1 cellular context compared by ENCODE assay signal in the genomic region with DNA sequence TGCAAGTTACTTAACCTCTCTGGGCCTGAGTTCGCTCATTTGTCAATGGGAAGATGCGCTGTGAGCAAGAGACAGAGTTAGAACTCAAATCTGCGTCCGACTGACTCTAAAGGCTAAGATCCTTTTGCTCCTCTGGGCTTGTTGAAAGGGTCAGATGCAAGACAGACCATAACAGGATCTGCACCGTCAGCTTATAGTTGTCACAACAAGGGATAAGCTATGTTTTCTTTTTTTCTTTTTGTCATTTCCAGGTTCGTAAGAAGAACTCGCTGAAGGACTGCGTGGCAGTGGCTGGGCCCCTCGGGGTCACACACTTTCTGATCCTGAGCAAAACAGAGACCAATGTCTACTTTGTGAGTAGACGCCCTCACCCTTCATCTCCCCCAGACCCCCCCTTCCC.
TF ChIP-seq lines count a peak whose summit lies in the region.

No MANE protein-coding gene starts in this region.

TF ChIP-seq in SK-N-SH treated with all-trans-retinoic acid at 6 μM for 48 hours, 23 proteins besides CTCF, POLR2A, EP300 and RAD21 (continued from another document):
- TF ChIP-seq, protein P1, sequence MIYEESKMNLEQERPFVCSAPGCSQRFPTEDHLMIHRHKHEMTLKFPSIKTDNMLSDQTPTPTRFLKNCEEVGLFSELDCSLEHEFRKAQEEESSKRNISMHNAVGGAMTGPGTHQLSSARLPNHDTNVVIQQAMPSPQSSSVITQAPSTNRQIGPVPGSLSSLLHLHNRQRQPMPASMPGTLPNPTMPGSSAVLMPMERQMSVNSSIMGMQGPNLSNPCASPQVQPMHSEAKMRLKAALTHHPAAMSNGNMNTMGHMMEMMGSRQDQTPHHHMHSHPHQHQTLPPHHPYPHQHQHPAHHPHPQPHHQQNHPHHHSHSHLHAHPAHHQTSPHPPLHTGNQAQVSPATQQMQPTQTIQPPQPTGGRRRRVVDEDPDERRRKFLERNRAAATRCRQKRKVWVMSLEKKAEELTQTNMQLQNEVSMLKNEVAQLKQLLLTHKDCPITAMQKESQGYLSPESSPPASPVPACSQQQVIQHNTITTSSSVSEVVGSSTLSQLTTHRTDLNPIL (CRISPR knock-in tag; IDR thresholded peaks at IDR 0.05; ENCODE audit: low read depth) = no peak
- TF ChIP-seq TCF4 (CRISPR knock-in tag; IDR thresholded peaks at IDR 0.05; ENCODE audit: borderline replicate concordance) (no peak), CSDC2 (CRISPR knock-in tag; IDR thresholded peaks at IDR 0.05) (no peak)
- TF ChIP-seq, protein P2, sequence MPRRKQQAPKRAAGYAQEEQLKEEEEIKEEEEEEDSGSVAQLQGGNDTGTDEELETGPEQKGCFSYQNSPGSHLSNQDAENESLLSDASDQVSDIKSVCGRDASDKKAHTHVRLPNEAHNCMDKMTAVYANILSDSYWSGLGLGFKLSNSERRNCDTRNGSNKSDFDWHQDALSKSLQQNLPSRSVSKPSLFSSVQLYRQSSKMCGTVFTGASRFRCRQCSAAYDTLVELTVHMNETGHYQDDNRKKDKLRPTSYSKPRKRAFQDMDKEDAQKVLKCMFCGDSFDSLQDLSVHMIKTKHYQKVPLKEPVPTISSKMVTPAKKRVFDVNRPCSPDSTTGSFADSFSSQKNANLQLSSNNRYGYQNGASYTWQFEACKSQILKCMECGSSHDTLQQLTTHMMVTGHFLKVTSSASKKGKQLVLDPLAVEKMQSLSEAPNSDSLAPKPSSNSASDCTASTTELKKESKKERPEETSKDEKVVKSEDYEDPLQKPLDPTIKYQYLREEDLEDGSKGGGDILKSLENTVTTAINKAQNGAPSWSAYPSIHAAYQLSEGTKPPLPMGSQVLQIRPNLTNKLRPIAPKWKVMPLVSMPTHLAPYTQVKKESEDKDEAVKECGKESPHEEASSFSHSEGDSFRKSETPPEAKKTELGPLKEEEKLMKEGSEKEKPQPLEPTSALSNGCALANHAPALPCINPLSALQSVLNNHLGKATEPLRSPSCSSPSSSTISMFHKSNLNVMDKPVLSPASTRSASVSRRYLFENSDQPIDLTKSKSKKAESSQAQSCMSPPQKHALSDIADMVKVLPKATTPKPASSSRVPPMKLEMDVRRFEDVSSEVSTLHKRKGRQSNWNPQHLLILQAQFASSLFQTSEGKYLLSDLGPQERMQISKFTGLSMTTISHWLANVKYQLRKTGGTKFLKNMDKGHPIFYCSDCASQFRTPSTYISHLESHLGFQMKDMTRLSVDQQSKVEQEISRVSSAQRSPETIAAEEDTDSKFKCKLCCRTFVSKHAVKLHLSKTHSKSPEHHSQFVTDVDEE (CRISPR knock-in tag; IDR thresholded peaks at IDR 0.05) = no peak
